14 cellular contexts compared by ENCODE assay signal in the genomic region with DNA sequence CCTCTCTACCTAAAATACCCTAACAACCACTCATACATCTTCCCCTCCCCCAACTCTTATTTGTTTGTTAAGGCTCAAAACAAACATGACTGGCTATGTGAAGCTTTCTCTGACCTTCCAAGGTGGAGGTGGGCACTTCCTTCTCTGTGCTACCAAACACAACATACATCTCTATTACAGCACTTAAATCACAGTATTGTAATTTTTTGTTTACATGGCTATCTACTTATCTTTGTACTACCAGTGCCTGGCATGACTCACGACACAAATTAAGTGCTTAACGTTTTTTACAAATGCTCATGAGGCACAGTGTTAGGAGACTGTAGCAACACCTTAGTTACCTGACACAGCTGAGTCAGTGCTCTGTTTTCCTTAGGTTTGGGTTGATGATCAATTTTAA. TPM values are rescaled to one million over a fixed set of nuclear protein-coding genes. Genes with fewer than 3 reads are reported as not detected.
A peak's percentile ranks its signal among the peaks of the same experiment; 100 is the strongest.
DNase-seq lines count a peak whose midpoint lies in the region; ATAC-seq, FAIRE-seq and TF ChIP-seq lines count a peak whose summit lies in the region.
"Had no signal": no experiment of that assay in that cellular context is flagged by ENCODE, and none has a peak within 500 bp of the region (broad histone marks: within the 10 kb centered on the region; RNA-seq: fewer than 3 reads in every experiment).

No MANE protein-coding gene starts in this region.

- H3K79me2 ChIP-seq in H1 (ENCODE audit: control insufficient read depth in 1 of 2, insufficient read depth in 2 of 2, low read length in 2 of 2) = peaks cover 0 to 92% of the 10 kb centered on the region in 2 experiments; a peak in 3 of 4 replicates

- no peak overlapping the region for H2BK12ac ChIP-seq in H1 (ENCODE audit: low read depth, low read length)

- CTCF ChIA-PET in H1 (lab: Charles Lee; ENCODE audit: partially characterized antibody) = interaction anchor here (0.6 to 2.1 kb wide), 3 partner anchors 9 to 14 kb away, joined by 3 to 4 read pairs (median 3); no protein-coding TSS in a partner anchor
- CTCF ChIA-PET in activated CD8-positive, alpha-beta memory T cell treated with anti-CD3 and anti-CD28 coated beads, Interleukin-2, amount 10 ng/mL, durations not matched to agents 7 days and 5 days (lab: Charles Lee) = no interaction called here

- no peaks in the 10 kb centered on the region for H3K36me3 Mint-ChIP-seq in activated CD8-positive, alpha-beta memory T cell treated with anti-CD3 and anti-CD28 coated beads, Interleukin-2, amount 10 ng/mL, durations not matched to agents 7 days and 5 days
- no peaks in the 10 kb centered on the region for H3K36me3 Mint-ChIP-seq in osteocyte (ENCODE audit: unreplicated experiment)
- H3K36me3 Mint-ChIP-seq: activated naive CD4-positive, alpha-beta T cell treated with anti-CD3 and anti-CD28 coated beads, Interleukin-2, amount 50 U/mL, for 24 hours had no signal

- no peak overlapping the region for H3K14ac ChIP-seq in H1 (ENCODE audit: insufficient read length)

- no peaks in the 10 kb centered on the region for H3K23me2 ChIP-seq in H1 (ENCODE audit: low read depth, low read length)

- H2BK20ac ChIP-seq in H1 (ENCODE audit: low read length) = no peak overlapping the region

- TF ChIP-seq EP300 in H1 (IDR thresholded peaks at IDR 0.05; ENCODE audit: borderline replicate concordance in 1 of 2, low read depth in 2 of 2, low read length in 2 of 2) = no peak

- H3K36me3 ChIP-seq in H1 (ENCODE audit: control insufficient read depth in 2 of 4, insufficient read depth in 4 of 4, low read length in 3 of 4) = no peaks in the 10 kb centered on the region

- no peak overlapping the region for H2BK5ac ChIP-seq in H1 (ENCODE audit: low read depth, low read length)

- H3K23ac ChIP-seq in H1 (ENCODE audit: insufficient read length) = no peak overlapping the region

- H3K4me1 Mint-ChIP-seq in activated CD8-positive, alpha-beta memory T cell treated with anti-CD3 and anti-CD28 coated beads, Interleukin-2, amount 10 ng/mL, durations not matched to agents 7 days and 5 days = peaks cover 11% of the 10 kb centered on the region
- peaks cover 1% of the 10 kb centered on the region for H3K4me1 Mint-ChIP-seq in osteocyte (ENCODE audit: unreplicated experiment)
- H3K4me1 Mint-ChIP-seq: activated naive CD4-positive, alpha-beta T cell treated with anti-CD3 and anti-CD28 coated beads, Interleukin-2, amount 50 U/mL, for 24 hours had no signal

- H2AFZ ChIP-seq in H1 (ENCODE audit: low read length) = no peak overlapping the region

- no peaks in the 10 kb centered on the region for H3K9me3 ChIP-seq in H1 (ENCODE audit: insufficient read depth in 2 of 2, low read depth in 1 of 2, low read length in 1 of 2)

- no peak overlapping the region for H4K5ac ChIP-seq in H1 (ENCODE audit: insufficient read length, low read depth, low read length)

- no peak overlapping the region for H2BK120ac ChIP-seq in H1 (replicated peaks; ENCODE audit: low read depth, low read length)

- H2AK5ac ChIP-seq in H1 (ENCODE audit: low read depth, low read length) = no peak overlapping the region; the same call in 1 of the 2 replicates

- no peak overlapping the region for H3K27ac ChIP-seq in H1 (ENCODE audit: low read depth, low read length)
- H3K27ac ChIP-seq: coronary artery had no signal

- no peak for FAIRE-seq in H1 (lab: Jason Lieb, UNC)

- POLR2A ChIA-PET in H1 (lab: Charles Lee; ENCODE audit: partially characterized antibody) = interaction anchor here (1.0 to 13.2 kb wide), 2 partner anchors 10 to 18 kb away, joined by 3 to 94 read pairs; a partner anchor contains a TSS

- DNase-seq in NCI-H2196 (lab: John Stamatoyannopoulos, UW; ENCODE audit: unreplicated experiment) (peak; percentile 9), NCI-H2196 treated with DMSO at 0.1 percent for 48 hours (lab: John Stamatoyannopoulos, UW; ENCODE audit: unreplicated experiment) (no peak), NCI-H345 treated with DMSO at 0.1 percent for 48 hours (lab: John Stamatoyannopoulos, UW; ENCODE audit: unreplicated experiment) (peak; percentile 14), H1 (ENCODE audit: low read depth in 1 of 2, low spot score in 2 of 2) (no peak), renal cortical epithelial cell (ENCODE audit: low read depth) (peak; percentile 88), osteocyte (ENCODE audit: extremely low spot score, unreplicated experiment) (no peak)
- no peak for DNase-seq in activated CD8-positive, alpha-beta memory T cell treated with anti-CD3 and anti-CD28 coated beads, Interleukin-2, amount 10 ng/mL, durations not matched to agents 7 days and 5 days
- DNase-seq in activated CD4-positive, CD25-positive, alpha-beta regulatory T cell treated with anti-CD3 and anti-CD28 coated beads, Interleukin-2, amount 50 U/mL, for 72 hours = no peak
- DNase-seq: DMS79 treated with DMSO at 0.1 percent for 48 hours, foreskin melanocyte, NCI-H1048, nephron progenitor cell had no signal

- no peak overlapping the region for H3K9ac ChIP-seq in H1 (replicated peaks in 1 of 4; ENCODE audit: extremely low read depth in 1 of 4, low read depth in 3 of 4, low read length in 3 of 4)

- H3K27me3 ChIP-seq in H1 (replicated peaks in 1 of 4; ENCODE audit: control insufficient read depth in 3 of 4, extremely low read depth in 1 of 4, insufficient read depth in 3 of 4, low read length in 3 of 4) = no peaks in the 10 kb centered on the region

- H4K91ac ChIP-seq in H1 (replicated peaks; ENCODE audit: insufficient read length, low read length) = no peak overlapping the region

- H3K4ac ChIP-seq in H1 (replicated peaks; ENCODE audit: insufficient read length, low read depth, low read length) = no peak overlapping the region

- 37% methylated on average over 2 of the region's 2 CpGs; no CpG with 5 or more reads in 1 of the 2 experiments for WGBS in H1 (ENCODE audit: extremely low coverage in 1 of 2, insufficient coverage in 1 of 2, insufficient read length in 1 of 2, insufficient replicate concordance in 2 of 2, low coverage in 1 of 2, low lambda C conversion rate in 2 of 2, missing lambda C conversion rate in 1 of 2), 2 experiments

- H3K79me1 ChIP-seq in H1 (ENCODE audit: low read depth, low read length) = no peaks in the 10 kb centered on the region; the same call in 1 of the 2 replicates

- no peak overlapping the region for H2BK15ac ChIP-seq in H1 (ENCODE audit: low read length)

- H4K20me1 ChIP-seq in H1 (replicated peaks in 1 of 2; ENCODE audit: control insufficient read depth in 1 of 2, insufficient read depth in 2 of 2, low read length in 2 of 2) = peaks cover 8 to 11% of the 10 kb centered on the region in 2 experiments

- H3K4me3 Mint-ChIP-seq in activated CD8-positive, alpha-beta memory T cell treated with anti-CD3 and anti-CD28 coated beads, Interleukin-2, amount 10 ng/mL, durations not matched to agents 7 days and 5 days = no peak overlapping the region
- H3K4me3 Mint-ChIP-seq in osteocyte (ENCODE audit: unreplicated experiment) = no peak overlapping the region
- H3K4me3 Mint-ChIP-seq: activated naive CD4-positive, alpha-beta T cell treated with anti-CD3 and anti-CD28 coated beads, Interleukin-2, amount 50 U/mL, for 24 hours; nephron progenitor cell had no signal

- H3K56ac ChIP-seq in H1 (replicated peaks; ENCODE audit: insufficient read length, low read depth, low read length) = no peak overlapping the region

- H3K4me3 ChIP-seq in H1 (ENCODE audit: extremely low read depth in 1 of 4, insufficient read depth in 2 of 4, low read depth in 3 of 4, low read length in 4 of 4) = no peak overlapping the region
- H3K4me3 ChIP-seq: coronary artery had no signal

- H3K4me1 ChIP-seq in H1 (replicated peaks in 1 of 4; ENCODE audit: control insufficient read depth in 3 of 4, insufficient read depth in 4 of 4, low read length in 3 of 4) = peaks cover 0 to 15% (median 8%) of the 10 kb centered on the region in 4 experiments; a peak in 4 of 7 replicates

- no peak overlapping the region for H3K27ac Mint-ChIP-seq in activated CD8-positive, alpha-beta memory T cell treated with anti-CD3 and anti-CD28 coated beads, Interleukin-2, amount 10 ng/mL, durations not matched to agents 7 days and 5 days
- no peak overlapping the region for H3K27ac Mint-ChIP-seq in osteocyte (ENCODE audit: unreplicated experiment)
- H3K27ac Mint-ChIP-seq: activated naive CD4-positive, alpha-beta T cell treated with anti-CD3 and anti-CD28 coated beads, Interleukin-2, amount 50 U/mL, for 24 hours; nephron progenitor cell had no signal

- no peak for TF ChIP-seq POLR2A in H1 (IDR thresholded peaks at IDR 0.05; ENCODE audit: control extremely low read depth in 1 of 2, low read depth in 2 of 2, low read length in 2 of 2)

- ATAC-seq in activated CD8-positive, alpha-beta memory T cell treated with anti-CD3 and anti-CD28 coated beads, Interleukin-2, amount 10 ng/mL, durations not matched to agents 7 days and 5 days = no peak

- H3K4me2 ChIP-seq in H1 (ENCODE audit: insufficient read depth in 1 of 2, low read depth in 2 of 2, low read length in 2 of 2) = peak overlapping the region; percentile 14 to 24; a peak in 2 of 4 replicates

- no peak overlapping the region for H3K18ac ChIP-seq in H1 (ENCODE audit: extremely low read depth, low read length)

- TF ChIP-seq CTCF in H1 (IDR thresholded peaks at IDR 0.05; ENCODE audit: control extremely low read depth in 1 of 3, insufficient read depth in 1 of 3, low read depth in 1 of 3, low read length in 3 of 3) (no peak), osteocyte (IDR thresholded peaks at IDR 0.05) (no peak)

- peaks cover 6% of the 10 kb centered on the region for H3K27me3 Mint-ChIP-seq in activated CD8-positive, alpha-beta memory T cell treated with anti-CD3 and anti-CD28 coated beads, Interleukin-2, amount 10 ng/mL, durations not matched to agents 7 days and 5 days
- no peaks in the 10 kb centered on the region for H3K27me3 Mint-ChIP-seq in osteocyte (ENCODE audit: unreplicated experiment)

- no peaks in the 10 kb centered on the region for H3K9me3 Mint-ChIP-seq in activated CD8-positive, alpha-beta memory T cell treated with anti-CD3 and anti-CD28 coated beads, Interleukin-2, amount 10 ng/mL, durations not matched to agents 7 days and 5 days (ENCODE audit: low read depth)
- H3K9me3 Mint-ChIP-seq in osteocyte (ENCODE audit: unreplicated experiment) = peaks cover 3% of the 10 kb centered on the region
- H3K9me3 Mint-ChIP-seq: activated naive CD4-positive, alpha-beta T cell treated with anti-CD3 and anti-CD28 coated beads, Interleukin-2, amount 50 U/mL, for 24 hours; nephron progenitor cell had no signal

- no peak for TF ChIP-seq RAD21 in H1 (IDR thresholded peaks at IDR 0.05 in 1 of 2, conservative IDR thresholded peaks at IDR 0.05 in 1 of 2; ENCODE audit: low read depth in 2 of 2, low read length in 2 of 2)

- H4K8ac ChIP-seq in H1 (ENCODE audit: extremely low read depth, insufficient read depth, low read length) = no peak overlapping the region

RNA-seq across cellular contexts. Expression of a gene that starts 18.6 kb away (rescaled TPM):
- 49.5 and 57.9 TPM in 2 replicates for total RNA-seq in H1 (2021; fragmentation: NEBNext Ultra II Directional; extraction: Animal tissue kit (Norgen Biotek cat#: 25700))
- 4.7 and 6.4 TPM in 2 replicates for polyA plus RNA-seq in H1 (2011; rRNA removed)
- polyA plus RNA-seq in H1 (2011; cell fraction: cytosol; rRNA removed) = 10.4 TPM
- 5.9 TPM for polyA plus RNA-seq in H1 (2011; cell fraction: nucleus; rRNA removed)
- polyA plus RNA-seq in H1 (2012, experiment 1 of 2) = 21.9 to 36.2 TPM (median 26.3 TPM) in 4 replicates
- polyA plus RNA-seq in H1 (2012, experiment 2 of 2) = 2.2 TPM
- polyA plus RNA-seq in H1 (2013, experiment 1 of 2) = 58.6 TPM
- polyA plus RNA-seq in H1 (2013, experiment 2 of 2) = 57.6 TPM
- polyA minus RNA-seq in H1 (2011; rRNA and poly(A)+ RNA removed) = 15.7 and 29.8 TPM in 2 replicates
- polyA minus RNA-seq in H1 (2011; cell fraction: cytosol; rRNA and poly(A)+ RNA removed) = 39.7 TPM
- 48.4 TPM for polyA minus RNA-seq in H1 (2011; cell fraction: nucleus; rRNA and poly(A)+ RNA removed)
- 10.6 and 26.2 TPM in 2 replicates for total RNA-seq in renal cortical epithelial cell
- total RNA-seq in activated CD8-positive, alpha-beta memory T cell treated with anti-CD3 and anti-CD28 coated beads, Interleukin-2, amount 10 ng/mL, durations not matched to agents 7 days and 5 days = 1 to 10 TPM; 2.5 to 5.2 TPM
- total RNA-seq in osteocyte = 7.2 and 8.5 TPM in 2 replicates

Comparison
In these comparisons a context has a peak if more than half of its experiments do, and no peak if none do; other contexts are left out.
1. DNase-seq: peak in NCI-H2196 (single experiment), NCI-H345 treated with DMSO at 0.1 percent for 48 hours (single experiment) and renal cortical epithelial cell (single experiment); none in NCI-H2196 treated with DMSO at 0.1 percent for 48 hours (single experiment), H1 (0 of 2), activated CD8-positive, alpha-beta memory T cell treated with anti-CD3 and anti-CD28 coated beads, Interleukin-2, amount 10 ng/mL, durations not matched to agents 7 days and 5 days (single experiment), osteocyte (single experiment) and activated CD4-positive, CD25-positive, alpha-beta regulatory T cell treated with anti-CD3 and anti-CD28 coated beads, Interleukin-2, amount 50 U/mL, for 72 hours (single experiment).